In genomic region chr7:68074242-68074641, GRCh38 we compare ENCODE assay signal across 29 cellular contexts.
"Had no signal": no experiment of that assay in that cellular context is flagged by ENCODE, and none has a peak within 500 bp of the region (broad histone marks: within the 10 kb centered on the region; RNA-seq: fewer than 3 reads in every experiment).

No MANE protein-coding gene starts in this region.

- DNase-seq: activated CD4-positive, alpha-beta T cell treated with anti-CD3 and anti-CD28 coated beads for 36 hours; activated CD4-positive, alpha-beta T cell treated with anti-CD3 and anti-CD28 coated beads, Interleukin-2, amount 10 ng/mL, durations not matched to agents 7 days and 5 days; activated CD4-positive, alpha-beta T cell treated with anti-CD3 and anti-CD28 coated beads, Interleukin-2, amount 50 U/mL, for 48 hours; activated CD8-positive, alpha-beta memory T cell treated with anti-CD3 and anti-CD28 coated beads, Interleukin-2, amount 50 U/mL, for 4 hours; activated naive CD4-positive, alpha-beta T cell treated with anti-CD3 and anti-CD28 coated beads, Interleukin-2, amount 10 ng/mL, durations not matched to agents 7 days and 5 days; activated naive CD8-positive, alpha-beta T cell treated with anti-CD3 and anti-CD28 coated beads, Interleukin-2, amount 50 U/mL, for 24 hours; activated T-cell treated with anti-CD3 and anti-CD28 coated beads for 4 hours; activated T-cell treated with anti-CD3 and anti-CD28 coated beads, Interleukin-2, amount 50 U/mL, for 4 hours; anterior cingulate cortex; caudate nucleus; cerebellar nuclear complex; MV-4-11; NCI-H1092; NCI-H1436 treated with DMSO at 0.1 percent for 48 hours; NCI-H187; NCI-H2029 treated with DMSO at 0.1 percent for 48 hours; NCI-H2107; NCI-H2171; NCI-H510A; NCI-H526; NCI-H748 treated with DMSO at 0.1 percent for 48 hours; Peyer's patch; SJCRH30; T1000 had no signal

- H3K36me3 ChIP-seq: Peyer's patch, SJCRH30 had no signal

- H3K4me1 ChIP-seq: Peyer's patch, SJCRH30 had no signal

- FAIRE-seq: bronchial epithelial cell, TTC549 had no signal

- H3K27me3 ChIP-seq: Peyer's patch, SJCRH30 had no signal

- H3K27ac ChIP-seq: Peyer's patch, SJCRH30, SK-N-MC had no signal

- H3K4me3 ChIP-seq: Peyer's patch, SJCRH30, SK-N-MC had no signal

- H3K9me3 ChIP-seq: Peyer's patch, SJCRH30 had no signal

- ATAC-seq: activated CD4-positive, alpha-beta T cell treated with anti-CD3 and anti-CD28 coated beads for 36 hours; activated CD4-positive, CD25-positive, alpha-beta regulatory T cell treated with anti-CD3 and anti-CD28 coated beads, Interleukin-2, amount 50 U/mL, for 24 hours; activated naive CD8-positive, alpha-beta T cell treated with anti-CD3 and anti-CD28 coated beads, Interleukin-2, amount 50 U/mL, for 24 hours; activated T-cell treated with anti-CD3 and anti-CD28 coated beads, Interleukin-2, amount 50 U/mL, for 4 hours; WTC11 had no signal
